12 cellular contexts compared by ENCODE assay signal in the genomic region with DNA sequence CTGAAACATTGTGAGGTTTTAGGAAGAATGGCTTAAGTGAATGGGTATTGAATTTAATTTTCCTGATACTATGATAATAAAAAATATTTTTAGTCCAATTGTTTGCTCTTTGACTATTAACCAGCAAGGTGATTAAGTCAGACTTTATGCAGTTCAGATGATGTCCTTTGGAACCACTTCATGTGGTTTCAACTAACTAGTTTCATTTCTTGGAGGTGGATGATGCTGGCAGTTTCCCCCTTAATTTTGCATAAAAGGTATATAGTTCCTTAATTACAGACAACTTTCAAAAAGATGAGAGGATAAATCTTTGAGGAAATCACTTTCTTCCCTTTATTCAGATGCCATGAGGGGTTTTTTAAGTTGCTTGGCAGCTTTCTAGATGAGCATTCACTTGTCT.
DNase-seq lines count a peak whose midpoint lies in the region; ATAC-seq and TF ChIP-seq lines count a peak whose summit lies in the region.
"Had no signal": no experiment of that assay in that cellular context is flagged by ENCODE, and none has a peak within 500 bp of the region (broad histone marks: within the 10 kb centered on the region; RNA-seq: fewer than 3 reads in every experiment).

No MANE protein-coding gene starts in this region.

- peak; percentile 65 for ATAC-seq in GM18858 (IDR thresholded peaks at IDR 0.05; ENCODE audit: unreplicated experiment)
- peak; percentile 64 for ATAC-seq in GM21786 (IDR thresholded peaks at IDR 0.05; ENCODE audit: unreplicated experiment)
- ATAC-seq: lower lobe of right lung had no signal

- no peak overlapping the region for H3K9ac ChIP-seq in KMS-11
- no peak overlapping the region for H3K9ac ChIP-seq in fibroblast of lung (ENCODE audit: insufficient read depth, low read length)

- H2AFZ ChIP-seq in KMS-11 (ENCODE audit: low read depth) (no peak overlapping the region), fibroblast of lung (ENCODE audit: low read length) (no peak overlapping the region)

- H3K36me3 ChIP-seq in KMS-11 (ENCODE audit: insufficient read depth) (no peaks in the 10 kb centered on the region), fibroblast of lung (ENCODE audit: control insufficient read depth, insufficient read depth, low read length) (no peaks in the 10 kb centered on the region)
- H3K36me3 ChIP-seq: lower lobe of right lung had no signal

- H3K4me3 ChIP-seq in KMS-11 (IDR thresholded peaks at IDR 0.05; ENCODE audit: insufficient read depth, low read depth, low read length) (no peak overlapping the region), fibroblast of lung (replicated peaks in 1 of 4; ENCODE audit: control extremely low read depth in 1 of 4, insufficient read depth in 1 of 4, low read depth in 3 of 4, low read length in 4 of 4) (no peak overlapping the region)
- H3K4me3 ChIP-seq: lower lobe of right lung had no signal

- no peak for DNase-seq in fibroblast of lung (ENCODE audit: low read depth in 2 of 2)
- no peak for DNase-seq in NCI-H2171 treated with DMSO at 0.1 percent for 48 hours (lab: John Stamatoyannopoulos, UW)
- DNase-seq in activated CD4-positive, CD25-positive, alpha-beta regulatory T cell (lab: John Stamatoyannopoulos, UW), result no peak
- no peak for DNase-seq in activated CD4-positive, alpha-beta T cell treated with anti-CD3 and anti-CD28 coated beads, Interleukin-2, amount 50 U/mL, for 4 hours
- DNase-seq in 8988T, result no peak
- DNase-seq: DMS153, foreskin melanocyte, lower lobe of right lung, NCI-H446 had no signal

- H3K79me2 ChIP-seq in KMS-11 (ENCODE audit: insufficient read depth, low read depth), result no peaks in the 10 kb centered on the region
- H3K79me2 ChIP-seq in fibroblast of lung (ENCODE audit: control insufficient read depth, insufficient read depth, low read length), result no peaks in the 10 kb centered on the region

- H3K27me3 ChIP-seq in KMS-11 (ENCODE audit: insufficient read depth, low read depth) (no peaks in the 10 kb centered on the region), fibroblast of lung (ENCODE audit: control insufficient read depth, insufficient read depth, low read length) (no peaks in the 10 kb centered on the region)

- no peaks in the 10 kb centered on the region for H3K9me3 ChIP-seq in fibroblast of lung (ENCODE audit: control insufficient read depth, insufficient read depth, low read depth, low read length)
- H3K9me3 ChIP-seq: lower lobe of right lung had no signal

- H3K27ac ChIP-seq in KMS-11, result peak overlapping the region; percentile 2; the same call in 1 of the 2 replicates
- no peak overlapping the region for H3K27ac ChIP-seq in fibroblast of lung (ENCODE audit: insufficient read depth, low read length)
- H3K27ac ChIP-seq: lower lobe of right lung had no signal

- H3K4me2 ChIP-seq in KMS-11, result peak overlapping the region; percentile 11
- peak overlapping the region; percentile 3 for H3K4me2 ChIP-seq in fibroblast of lung (ENCODE audit: extremely low read depth, insufficient read depth, low read length)

- H4K20me1 ChIP-seq in KMS-11 (ENCODE audit: insufficient read depth), result no peaks in the 10 kb centered on the region
- no peaks in the 10 kb centered on the region for H4K20me1 ChIP-seq in fibroblast of lung (ENCODE audit: control insufficient read depth, extremely low read depth, insufficient read depth, low read length)

- H3K4me1 ChIP-seq in KMS-11 (ENCODE audit: low read depth, poor library complexity, severe bottlenecking) (peaks cover 28% of the 10 kb centered on the region), fibroblast of lung (ENCODE audit: control insufficient read depth, extremely low read depth, insufficient read depth, low read length) (peaks cover 9% of the 10 kb centered on the region)

- TF ChIP-seq CTCF in KMS-11 (conservative IDR thresholded peaks at IDR 0.05; ENCODE audit: low read depth, low read length) (no peak), fibroblast of lung (conservative IDR thresholded peaks at IDR 0.05 in 1 of 2, IDR thresholded peaks at IDR 0.05 in 1 of 2; ENCODE audit: low read depth in 1 of 2, low read length in 2 of 2) (no peak)
